ENCODE assay signal across 24 cellular contexts in the genomic region with DNA sequence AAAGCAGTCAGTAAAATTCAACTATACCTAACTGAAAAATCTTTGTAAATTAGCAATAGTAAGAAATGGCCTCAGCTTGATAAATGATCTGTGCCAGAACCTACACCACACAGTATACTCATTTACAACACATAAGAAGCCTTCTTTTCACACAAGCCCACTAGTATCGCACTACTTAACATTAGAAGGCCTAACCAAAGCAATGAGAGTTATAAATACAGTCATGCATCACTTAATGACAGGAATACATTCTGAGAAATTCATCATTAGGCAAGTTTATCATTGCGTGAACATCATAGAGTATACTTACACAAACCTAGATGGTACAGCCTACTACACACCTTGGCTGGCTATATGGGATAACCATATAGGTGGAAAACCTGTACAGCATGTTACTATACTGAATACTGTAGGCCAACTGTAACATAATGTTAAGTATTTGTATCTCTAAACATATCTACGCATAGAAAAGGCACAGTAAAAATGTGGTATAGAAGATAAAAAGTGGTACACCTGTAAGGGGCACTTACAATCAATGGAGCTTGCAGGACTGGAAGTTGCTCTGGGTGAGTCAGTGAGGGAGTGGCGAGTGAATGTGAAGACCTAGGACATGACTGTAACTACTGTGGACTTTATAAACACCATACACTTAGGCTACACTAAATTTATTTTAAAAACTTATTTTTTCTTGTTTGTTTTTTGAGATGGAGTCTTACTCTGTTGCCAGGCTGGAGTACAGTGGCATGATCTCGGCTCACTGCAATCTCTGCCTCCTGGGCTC.
A peak's percentile ranks its signal among the peaks of the same experiment; 100 is the strongest.
DNase-seq lines count a peak whose midpoint lies in the region; FAIRE-seq and TF ChIP-seq lines count a peak whose summit lies in the region.
"Had no signal": no experiment of that assay in that cellular context is flagged by ENCODE, and none has a peak within 500 bp of the region (broad histone marks: within the 10 kb centered on the region; RNA-seq: fewer than 3 reads in every experiment).

No MANE protein-coding gene starts in this region.

- no peak overlapping the region for H3K4me3 Mint-ChIP-seq in activated T-cell treated with anti-CD3 and anti-CD28 coated beads, Interleukin-2, amount 50 U/mL, for 24 hours
- H3K4me3 Mint-ChIP-seq: brain; T-helper 1 cell treated with Interleukin-12 subunit alpha and Interleukin-12 subunit beta and Interleukin-4 antibody, amounts not matched to agents 30 μg/mL and 1 μg/mL, for 36 hours had no signal

- H3K27ac Mint-ChIP-seq in activated T-cell treated with anti-CD3 and anti-CD28 coated beads, Interleukin-2, amount 50 U/mL, for 24 hours: peak overlapping the region; percentile 33
- H3K27ac Mint-ChIP-seq: brain; T-helper 1 cell treated with Interleukin-12 subunit alpha and Interleukin-12 subunit beta and Interleukin-4 antibody, amounts not matched to agents 30 μg/mL and 1 μg/mL, for 36 hours had no signal

- H3K36me3 Mint-ChIP-seq in activated T-cell treated with anti-CD3 and anti-CD28 coated beads, Interleukin-2, amount 50 U/mL, for 24 hours (ENCODE audit: low read depth): peaks cover 77% of the 10 kb centered on the region

- H3K4me1 ChIP-seq in testis: peaks cover 7% of the 10 kb centered on the region

- peak; percentile 80 for FAIRE-seq in GM12891 (lab: Jason Lieb, UNC)
- FAIRE-seq: A204.1, GM12892, RCC 7860 had no signal

- H3K36me3 ChIP-seq in testis (ENCODE audit: low read depth, missing control alignments): no peaks in the 10 kb centered on the region

- TF ChIP-seq CTCF in epithelial cell of esophagus (IDR thresholded peaks at IDR 0.05; ENCODE audit: insufficient read depth, low read depth, low read length, missing control alignments) (no peak), testis (IDR thresholded peaks at IDR 0.05) (no peak)

- TF ChIP-seq POLR2A in GM12891 (IDR thresholded peaks at IDR 0.05; ENCODE audit: low read depth, low read length) (no peak), testis (IDR thresholded peaks at IDR 0.05) (no peak)

- H3K4me1 Mint-ChIP-seq in activated T-cell treated with anti-CD3 and anti-CD28 coated beads, Interleukin-2, amount 50 U/mL, for 24 hours (ENCODE audit: low read depth): peaks cover 68% of the 10 kb centered on the region

- intact Hi-C loops in testis (cut with DNase I; ENCODE audit: low total_unique reads): no loop called here

- H3K4me3 ChIP-seq in epithelial cell of esophagus (ENCODE audit: low read length): no peak overlapping the region
- no peak overlapping the region for H3K4me3 ChIP-seq in testis

- H3K27me3 Mint-ChIP-seq in activated T-cell treated with anti-CD3 and anti-CD28 coated beads, Interleukin-2, amount 50 U/mL, for 24 hours: no peaks in the 10 kb centered on the region
- H3K27me3 Mint-ChIP-seq: brain had no signal

- H3K9me3 ChIP-seq in testis: no peaks in the 10 kb centered on the region
- H3K9me3 ChIP-seq: Caco-2 had no signal

- no peaks in the 10 kb centered on the region for H3K9me3 Mint-ChIP-seq in activated T-cell treated with anti-CD3 and anti-CD28 coated beads, Interleukin-2, amount 50 U/mL, for 24 hours
- H3K9me3 Mint-ChIP-seq: brain; T-helper 1 cell treated with Interleukin-12 subunit alpha and Interleukin-12 subunit beta and Interleukin-4 antibody, amounts not matched to agents 30 μg/mL and 1 μg/mL, for 36 hours had no signal

- H3K27me3 ChIP-seq in testis: no peaks in the 10 kb centered on the region

- no peak overlapping the region for H3K27ac ChIP-seq in testis

- 94 to 95% methylated on average over 5 of the region's 5 CpGs for WGBS in testis, 2 donors

- no peak for DNase-seq in activated T-cell treated with anti-CD3 and anti-CD28 coated beads, Interleukin-2, amount 50 U/mL, for 24 hours
- DNase-seq in activated T-cell treated with anti-CD3 and anti-CD28 coated beads, Interleukin-2, amount 50 U/mL, for 48 hours: no peak
- DNase-seq in GM12891 (ENCODE audit: insufficient read length, low spot score): no peak
- DNase-seq in epithelial cell of esophagus (ENCODE audit: low read depth): peak; percentile 76
- DNase-seq in pons (ENCODE audit: low spot score): peak; percentile 35
- DNase-seq in anterior cingulate cortex (lab: John Stamatoyannopoulos, UW): no peak
- DNase-seq in GDM1 (lab: John Stamatoyannopoulos, UW): no peak
- DNase-seq in testis: no peak
- DNase-seq: activated CD4-positive, alpha-beta T cell treated with anti-CD3 and anti-CD28 coated beads for 48 hours; Caco-2; DMS79 treated with DMSO at 0.1 percent for 48 hours; foreskin melanocyte; H7; hippocampal formation; KG1; MV-4-11; NCI-H1694 treated with DMSO at 0.1 percent for 48 hours; NCI-H526; substantia nigra had no signal

TF ChIP-seq in GM12891, 5 proteins besides CTCF, POLR2A, EP300 and RAD21:
- TF ChIP-seq POU2F2 (IDR thresholded peaks at IDR 0.05; ENCODE audit: low read depth, low read length) (no peak), TAF1 (IDR thresholded peaks at IDR 0.05; ENCODE audit: low read depth, low read length) (no peak), POLR2AphosphoS5 (IDR thresholded peaks at IDR 0.05; ENCODE audit: low read depth, low read length) (no peak), PAX5 (IDR thresholded peaks at IDR 0.05; ENCODE audit: insufficient read depth, low read length, severe bottlenecking) (no peak), SPI1 (IDR thresholded peaks at IDR 0.05; ENCODE audit: low read depth, low read length) (no peak)

Comparison
In these comparisons a context has a peak if more than half of its experiments do, and no peak if none do; other contexts are left out.
1. DNase-seq: peak in epithelial cell of esophagus (single experiment) and pons (single experiment); none in activated T-cell treated with anti-CD3 and anti-CD28 coated beads, Interleukin-2, amount 50 U/mL, for 24 hours (single experiment), activated T-cell treated with anti-CD3 and anti-CD28 coated beads, Interleukin-2, amount 50 U/mL, for 48 hours (0 of 2), GM12891 (single experiment), anterior cingulate cortex (0 of 58), GDM1 (single experiment) and testis (single experiment).